ENCODE assay signal across 13 cellular contexts in genomic region chr7:129184979-129185670, GRCh38.
"Had no signal": no experiment of that assay in that cellular context is flagged by ENCODE, and none has a peak within 500 bp of the region (broad histone marks: within the 10 kb centered on the region; RNA-seq: fewer than 3 reads in every experiment).

No MANE protein-coding gene starts in this region.

- H3K27ac Mint-ChIP-seq: activated naive CD8-positive, alpha-beta T cell treated with anti-CD3 and anti-CD28 coated beads, Interleukin-2, amount 50 U/mL, for 24 hours; natural killer cell had no signal

- H3K9me3 ChIP-seq: ascending aorta, tibial nerve had no signal

- H3K4me3 ChIP-seq: ascending aorta, lung, tibial nerve had no signal

- H3K4me3 Mint-ChIP-seq: activated naive CD8-positive, alpha-beta T cell treated with anti-CD3 and anti-CD28 coated beads, Interleukin-2, amount 50 U/mL, for 24 hours; natural killer cell had no signal

- FAIRE-seq: colon had no signal

- H3K36me3 Mint-ChIP-seq: natural killer cell had no signal

- H3K36me3 ChIP-seq: ascending aorta, tibial nerve had no signal

- H3K27ac ChIP-seq: ascending aorta, tibial nerve, VCaP had no signal

- H3K27me3 ChIP-seq: ascending aorta, tibial nerve had no signal

- DNase-seq: activated CD4-positive, alpha-beta T cell treated with anti-CD3 and anti-CD28 coated beads for 4 hours; activated naive CD4-positive, alpha-beta T cell treated with Interleukin-2 at 50 U/mL for 16 hours; activated naive CD8-positive, alpha-beta T cell treated with anti-CD3 and anti-CD28 coated beads, Interleukin-2, amount 50 U/mL, for 24 hours; left cardiac atrium; natural killer cell; stimulated activated CD4-positive, alpha-beta T cell treated with anti-CD3 and anti-CD28 coated beads, Interleukin-15, amount 100 ng/mL, for 24 hours; stimulated activated CD4-positive, alpha-beta T cell treated with anti-CD3 and anti-CD28 coated beads, Interleukin-4, amount 100 ng/mL, for 4 hours; T-helper 9 cell had no signal

- ATAC-seq: activated naive CD8-positive, alpha-beta T cell treated with anti-CD3 and anti-CD28 coated beads, Interleukin-2, amount 50 U/mL, for 24 hours; left cardiac atrium; natural killer cell had no signal

- H3K9me3 Mint-ChIP-seq: activated naive CD8-positive, alpha-beta T cell treated with anti-CD3 and anti-CD28 coated beads, Interleukin-2, amount 50 U/mL, for 24 hours; natural killer cell had no signal
